8 cellular contexts compared by ENCODE assay signal in the genomic region with DNA sequence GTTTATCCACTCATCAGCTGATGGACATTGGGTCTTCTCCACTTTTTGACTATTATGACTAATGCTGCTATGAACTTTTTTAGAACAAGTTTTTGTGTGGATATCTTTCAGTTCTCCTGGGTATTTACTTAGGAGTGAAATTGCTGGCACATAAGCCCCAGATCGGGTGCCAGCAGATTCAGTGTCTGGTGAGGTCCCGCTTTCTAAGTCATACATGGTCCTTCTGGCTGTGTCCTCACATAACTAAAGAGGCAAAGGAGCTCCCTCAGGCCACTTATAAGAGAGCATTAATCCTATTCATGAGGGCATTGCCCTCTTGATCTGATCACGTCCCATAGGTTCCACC. TPM values are rescaled to one million over a fixed set of nuclear protein-coding genes. Genes with fewer than 3 reads are reported as not detected.
DNase-seq lines count a peak whose midpoint lies in the region; TF ChIP-seq lines count a peak whose summit lies in the region.

No MANE protein-coding gene starts in this region.

- no peak for TF ChIP-seq CTCF in parathyroid adenoma (IDR thresholded peaks at IDR 0.05)

- H3K9me2 ChIP-seq in Karpas-422 (replicated peaks; ENCODE audit: insufficient read depth, low read length), result no peaks in the 10 kb centered on the region

- H3K27me3 ChIP-seq in Karpas-422 (ENCODE audit: low read length) (no peaks in the 10 kb centered on the region), endocrine pancreas (ENCODE audit: control insufficient read depth, insufficient read depth, low read length) (no peaks in the 10 kb centered on the region), parathyroid adenoma (ENCODE audit: control insufficient read depth, insufficient read depth, low read length) (no peaks in the 10 kb centered on the region)

- no peaks in the 10 kb centered on the region for H4K20me1 ChIP-seq in Karpas-422 (ENCODE audit: insufficient read depth, low read depth, low read length)

- H3K79me2 ChIP-seq in Karpas-422 (ENCODE audit: low read length) (peaks cover 16% of the 10 kb centered on the region), parathyroid adenoma (peaks cover 6% of the 10 kb centered on the region)

- H3K4me2 ChIP-seq in Karpas-422 (ENCODE audit: low read depth, low read length, poor library complexity, severe bottlenecking), result peak overlapping the region; percentile 73
- peak overlapping the region; percentile 95 for H3K4me2 ChIP-seq in parathyroid adenoma (ENCODE audit: low read length)

- no peak for DNase-seq in Karpas-422
- DNase-seq in middle frontal gyrus (ENCODE audit: extremely low spot score, low spot score), result no peak
- DNase-seq in stimulated activated CD4-positive, alpha-beta T cell treated with anti-CD3 and anti-CD28 coated beads, Interleukin-15, amount 100 ng/mL, for 24 hours, result no peak
- no peak for DNase-seq in activated CD4-positive, CD25-positive, alpha-beta regulatory T cell (lab: John Stamatoyannopoulos, UW)
- no peak for DNase-seq in activated CD4-positive, alpha-beta T cell treated with anti-CD3 and anti-CD28 coated beads, Interleukin-2, amount 50 U/mL, for 1 hour

- H3K36me3 ChIP-seq in Karpas-422 (ENCODE audit: insufficient read depth, low read length) (peaks cover 26% of the 10 kb centered on the region), endocrine pancreas (ENCODE audit: control insufficient read depth, insufficient read depth, low read length) (peaks cover 12% of the 10 kb centered on the region), parathyroid adenoma (ENCODE audit: control insufficient read depth, insufficient read depth, low read length) (no peaks in the 10 kb centered on the region)

- H3K27ac ChIP-seq in Karpas-422 (ENCODE audit: low read length), result no peak overlapping the region
- peak overlapping the region; percentile 86 for H3K27ac ChIP-seq in parathyroid adenoma

- peaks cover 11% of the 10 kb centered on the region for H3K9me3 ChIP-seq in Karpas-422 (ENCODE audit: low read length)
- H3K9me3 ChIP-seq in endocrine pancreas (ENCODE audit: control insufficient read depth, low read length), result no peaks in the 10 kb centered on the region
- no peaks in the 10 kb centered on the region for H3K9me3 ChIP-seq in parathyroid adenoma (ENCODE audit: control insufficient read depth, low read length)

- H3K4me3 ChIP-seq in GM08714 (ENCODE audit: low read length) (peak overlapping the region; percentile 96), Karpas-422 (ENCODE audit: low read length) (peak overlapping the region; percentile 70), endocrine pancreas (ENCODE audit: control insufficient read depth, insufficient read depth, low read length) (peak overlapping the region; percentile 99), parathyroid adenoma (ENCODE audit: low read depth, low read length) (peak overlapping the region; percentile 70)

- H3K4me1 ChIP-seq in Karpas-422 (ENCODE audit: low read length) (peaks cover 7% of the 10 kb centered on the region; the same call in 1 of the 2 replicates), endocrine pancreas (ENCODE audit: control insufficient read depth, insufficient read depth, low read length) (no peaks in the 10 kb centered on the region), parathyroid adenoma (peaks cover 4% of the 10 kb centered on the region)

- H3K9ac ChIP-seq in Karpas-422 (ENCODE audit: low read length) (peak overlapping the region; percentile 78), endocrine pancreas (ENCODE audit: control insufficient read depth, insufficient read depth, low read length) (no peak overlapping the region), parathyroid adenoma (no peak overlapping the region)

- H2AFZ ChIP-seq in Karpas-422 (ENCODE audit: low read length) (peak overlapping the region; percentile 88), parathyroid adenoma (peak overlapping the region; percentile 91)

RNA-seq across cellular contexts. Expression of gene ZNF226, which starts 0.6 kb away (rescaled TPM):
- total RNA-seq in Karpas-422 (2014; rRNA removed; shearing (Covaris generic); ENCODE audit: low replicate concordance), result 10.7 and 26.6 TPM in 2 replicates

RNA-seq across cellular contexts. Expression of gene ZNF234, which starts 22.9 kb away (rescaled TPM):
- 2.0 and 3.0 TPM in 2 replicates for total RNA-seq in Karpas-422 (2014; rRNA removed; shearing (Covaris generic); ENCODE audit: low replicate concordance)

RNA-seq across cellular contexts. Expression of gene ZNF227, which starts 48.0 kb away (rescaled TPM):
- 28.4 and 29.5 TPM in 2 replicates for total RNA-seq in Karpas-422 (2014; rRNA removed; shearing (Covaris generic); ENCODE audit: low replicate concordance)

RNA-seq across cellular contexts. Expression of gene ZNF225, which starts 51.1 kb away (rescaled TPM):
- total RNA-seq in Karpas-422 (2014; rRNA removed; shearing (Covaris generic); ENCODE audit: low replicate concordance), result 5.1 and 5.2 TPM in 2 replicates
